Comparison of ENCODE assay signal across 22 cellular contexts in genomic region chr10:70984986-70985719, GRCh38.
A peak's percentile ranks its signal among the peaks of the same experiment; 100 is the strongest.
DNase-seq lines count a peak whose midpoint lies in the region; ATAC-seq lines count a peak whose summit lies in the region.
"Had no signal": no experiment of that assay in that cellular context is flagged by ENCODE, and none has a peak within 500 bp of the region (broad histone marks: within the 10 kb centered on the region; RNA-seq: fewer than 3 reads in every experiment).

No MANE protein-coding gene starts in this region.

- in situ Hi-C loops in ACHN (cut with HindIII; ENCODE audit: low pct_ligation_motif_present, low pct_unique_long_range_greater_than_20kb, low sequenced_read_pairs), result no loop called here

- no peaks in the 10 kb centered on the region for H3K36me3 Mint-ChIP-seq in activated T-helper 17 cell treated with anti-CD3 and anti-CD28 coated beads, Interleukin-2, amount 50 U/mL, for 72 hours (ENCODE audit: low read depth)
- no peaks in the 10 kb centered on the region for H3K36me3 Mint-ChIP-seq in immature natural killer cell
- no peaks in the 10 kb centered on the region for H3K36me3 Mint-ChIP-seq in stimulated activated effector memory CD8-positive, alpha-beta T cell treated with anti-CD3 and anti-CD28 coated beads, Interleukin-12 subunit alpha, Interleukin-12 subunit beta, amount 100 ng/mL, for 72 hours
- H3K36me3 Mint-ChIP-seq: activated naive CD8-positive, alpha-beta T cell; naive B cell; type B pancreatic cell had no signal

- peak overlapping the region; percentile 52 for H3K27ac Mint-ChIP-seq in activated T-helper 17 cell treated with anti-CD3 and anti-CD28 coated beads, Interleukin-2, amount 50 U/mL, for 72 hours
- peak overlapping the region in 4 of 6 donors; percentile 5 to 68 (median 56) for H3K27ac Mint-ChIP-seq in immature natural killer cell
- peak overlapping the region; percentile 77 for H3K27ac Mint-ChIP-seq in stimulated activated effector memory CD8-positive, alpha-beta T cell treated with anti-CD3 and anti-CD28 coated beads, Interleukin-12 subunit alpha, Interleukin-12 subunit beta, amount 100 ng/mL, for 72 hours
- H3K27ac Mint-ChIP-seq: activated CD4-positive, alpha-beta memory T cell treated with anti-CD3 and anti-CD28 coated beads, Interleukin-2, amount 10 ng/mL, durations not matched to agents 7 days and 5 days; activated naive CD8-positive, alpha-beta T cell had no signal

- peak; percentile 38 for DNase-seq in HT-29 (ENCODE audit: low spot score)
- no peak for DNase-seq in immature natural killer cell
- DNase-seq in stimulated activated effector memory CD8-positive, alpha-beta T cell treated with anti-CD3 and anti-CD28 coated beads, Interleukin-12 subunit alpha, Interleukin-12 subunit beta, amount 100 ng/mL, for 72 hours (ENCODE audit: low spot score in 2 of 2), result no peak
- DNase-seq in activated T-cell treated with anti-CD3 and anti-CD28 coated beads, Interleukin-2, amount 50 U/mL, for 1 hour, result no peak
- no peak for DNase-seq in ACHN
- no peak for DNase-seq in SIG-M5 treated with dmso at 0.1 percent for 504 hours (lab: John Stamatoyannopoulos, UW; ENCODE audit: unreplicated experiment)
- DNase-seq: activated effector memory CD4-positive, alpha-beta T cell treated with Interleukin-2 at 50 U/mL for 16 hours; aorta; effector memory CD4-positive, alpha-beta T cell; erythroblast; midbrain; naive B cell; NCI-H2029 treated with DMSO at 0.1 percent for 48 hours; NK-92 treated with Interleukin-12 subunit alpha and Interleukin-12 subunit beta, amount 100 ng/mL, for 24 hours; nucleus accumbens; SK-N-SH; stimulated activated CD4-positive, alpha-beta T cell treated with anti-CD3 and anti-CD28 coated beads, Interleukin-4, amount 100 ng/mL, for 24 hours had no signal

- H3K4me1 Mint-ChIP-seq in activated T-helper 17 cell treated with anti-CD3 and anti-CD28 coated beads, Interleukin-2, amount 50 U/mL, for 72 hours, result peaks cover 5% of the 10 kb centered on the region
- peaks cover 39 to 51% of the 10 kb centered on the region in 2 donors for H3K4me1 Mint-ChIP-seq in immature natural killer cell
- H3K4me1 Mint-ChIP-seq in stimulated activated effector memory CD8-positive, alpha-beta T cell treated with anti-CD3 and anti-CD28 coated beads, Interleukin-12 subunit alpha, Interleukin-12 subunit beta, amount 100 ng/mL, for 72 hours, result peaks cover 42% of the 10 kb centered on the region

- ATAC-seq in activated T-helper 17 cell treated with anti-CD3 and anti-CD28 coated beads, Interleukin-2, amount 50 U/mL, for 72 hours (replicated peaks), result peak; percentile 35
- ATAC-seq in stimulated activated effector memory CD8-positive, alpha-beta T cell treated with anti-CD3 and anti-CD28 coated beads, Interleukin-12 subunit alpha, Interleukin-12 subunit beta, amount 100 ng/mL, for 72 hours, result no peak
- ATAC-seq: sciatic nerve had no signal

- no peaks in the 10 kb centered on the region for H3K9me3 Mint-ChIP-seq in activated T-helper 17 cell treated with anti-CD3 and anti-CD28 coated beads, Interleukin-2, amount 50 U/mL, for 72 hours
- H3K9me3 Mint-ChIP-seq in immature natural killer cell, result no peaks in the 10 kb centered on the region
- no peaks in the 10 kb centered on the region for H3K9me3 Mint-ChIP-seq in stimulated activated effector memory CD8-positive, alpha-beta T cell treated with anti-CD3 and anti-CD28 coated beads, Interleukin-12 subunit alpha, Interleukin-12 subunit beta, amount 100 ng/mL, for 72 hours
- H3K9me3 Mint-ChIP-seq: activated CD4-positive, alpha-beta memory T cell treated with anti-CD3 and anti-CD28 coated beads, Interleukin-2, amount 10 ng/mL, durations not matched to agents 7 days and 5 days; naive B cell; type B pancreatic cell had no signal

- no peak overlapping the region for H3K4me3 Mint-ChIP-seq in activated T-helper 17 cell treated with anti-CD3 and anti-CD28 coated beads, Interleukin-2, amount 50 U/mL, for 72 hours
- peak overlapping the region in 1 of 5 donors; percentile 27 for H3K4me3 Mint-ChIP-seq in immature natural killer cell
- H3K4me3 Mint-ChIP-seq in stimulated activated effector memory CD8-positive, alpha-beta T cell treated with anti-CD3 and anti-CD28 coated beads, Interleukin-12 subunit alpha, Interleukin-12 subunit beta, amount 100 ng/mL, for 72 hours, result no peak overlapping the region
- H3K4me3 Mint-ChIP-seq: activated CD4-positive, alpha-beta memory T cell treated with anti-CD3 and anti-CD28 coated beads, Interleukin-2, amount 10 ng/mL, durations not matched to agents 7 days and 5 days; activated naive CD8-positive, alpha-beta T cell; naive B cell; type B pancreatic cell had no signal

- no peaks in the 10 kb centered on the region for H3K27me3 Mint-ChIP-seq in activated T-helper 17 cell treated with anti-CD3 and anti-CD28 coated beads, Interleukin-2, amount 50 U/mL, for 72 hours
- H3K27me3 Mint-ChIP-seq in immature natural killer cell (ENCODE audit: low read depth in 3 of 3), result peaks cover 2 to 7% (median 4%) of the 10 kb centered on the region in 3 donors
- H3K27me3 Mint-ChIP-seq: activated CD4-positive, alpha-beta memory T cell treated with anti-CD3 and anti-CD28 coated beads, Interleukin-2, amount 10 ng/mL, durations not matched to agents 7 days and 5 days; activated naive CD8-positive, alpha-beta T cell; naive B cell; type B pancreatic cell had no signal
